ENCODE assay signal across 8 cellular contexts in genomic region chr14:68392393-68393085, GRCh38.
DNase-seq lines count a peak whose midpoint lies in the region; ATAC-seq and TF ChIP-seq lines count a peak whose summit lies in the region.

No MANE protein-coding gene starts in this region.

- H3K27ac ChIP-seq in HEK293 (ENCODE audit: extremely low read depth, low read depth, low read length) (no peak overlapping the region), adrenal gland (peak overlapping the region; percentile 31 to 84 (median 40)), gastrocnemius medialis (peak overlapping the region; percentile 32 to 60 (median 44))

- DNase-seq in adrenal gland (peak; percentile 48 to 77 (median 64)), left kidney (ENCODE audit: low read depth, low spot score) (peak; percentile 70), gastrocnemius medialis (peak; percentile 47 to 55), occipital lobe (lab: John Stamatoyannopoulos, UW) (no peak), SHP77 treated with DMSO at 0.1 percent for 48 hours (lab: John Stamatoyannopoulos, UW) (no peak), GM13977 (ENCODE audit: low spot score) (no peak), hepatic stellate cell (ENCODE audit: low spot score) (no peak)

- H3K4me3 ChIP-seq in HEK293 (ENCODE audit: low read depth, low read length) = no peak overlapping the region
- no peak overlapping the region for H3K4me3 ChIP-seq in adrenal gland
- no peak overlapping the region for H3K4me3 ChIP-seq in gastrocnemius medialis

- peaks cover 12% of the 10 kb centered on the region for H3K4me1 ChIP-seq in HEK293 (ENCODE audit: control insufficient read depth, insufficient read depth, low read length)
- H3K4me1 ChIP-seq in adrenal gland (replicated peaks in 1 of 2) = peaks cover 20 to 61% of the 10 kb centered on the region in 2 donors
- peaks cover 22 to 24% of the 10 kb centered on the region in 2 donors for H3K4me1 ChIP-seq in gastrocnemius medialis

- WGBS in adrenal gland, 4 donors = 60 to 77% (median 62%) methylated on average over 5 to 7 of the region's 7 CpGs

- POLR2A ChIA-PET in HEK293 (lab: Yijun Ruan, JAX) = no interaction called here

- H3K27me3 ChIP-seq in adrenal gland = no peaks in the 10 kb centered on the region
- H3K27me3 ChIP-seq in gastrocnemius medialis = no peaks in the 10 kb centered on the region

- ATAC-seq in gastrocnemius medialis = peak; percentile 24 to 55

- CTCF ChIA-PET in HEK293 (lab: Yijun Ruan, JAX) = interaction anchor here (0.5 kb wide), 1 partner anchor 17 kb away, joined by 3 read pairs; no protein-coding TSS in a partner anchor

- in situ Hi-C loops in gastrocnemius medialis (cut with MboI; ENCODE audit: low sequenced_read_pairs in 4 of 4) = no loop called here
- in situ Hi-C loops in GM13977 (cut with MboI; ENCODE audit: low pct_unique_long_range_greater_than_20kb, low sequenced_read_pairs, unreplicated experiment) = no loop called here

- no peak for TF ChIP-seq CTCF in HEK293 (tag by site-specific recombination; IDR thresholded peaks at IDR 0.05)
- no peak for TF ChIP-seq CTCF in adrenal gland (IDR thresholded peaks at IDR 0.05)
- no peak for TF ChIP-seq CTCF in gastrocnemius medialis (IDR thresholded peaks at IDR 0.05 in 4 of 5, conservative IDR thresholded peaks at IDR 0.05 in 1 of 5)
- TF ChIP-seq CTCF in GM13977 (IDR thresholded peaks at IDR 0.05; ENCODE audit: extremely low read depth, insufficient read depth, missing control alignments) = no peak

- no peak for TF ChIP-seq POLR2A in adrenal gland (IDR thresholded peaks at IDR 0.05)
- TF ChIP-seq POLR2A in gastrocnemius medialis (IDR thresholded peaks at IDR 0.05) = no peak

- H3K9me3 ChIP-seq in HEK293 (ENCODE audit: control insufficient read depth, insufficient read depth, low read depth, low read length) (no peaks in the 10 kb centered on the region), adrenal gland (replicated peaks in 1 of 3) (no peaks in the 10 kb centered on the region), gastrocnemius medialis (no peaks in the 10 kb centered on the region)

- H3K36me3 ChIP-seq in HEK293 (ENCODE audit: control insufficient read depth in 2 of 2, insufficient read depth in 1 of 2, low read length in 2 of 2) (no peaks in the 10 kb centered on the region), adrenal gland (replicated peaks in 1 of 2) (no peaks in the 10 kb centered on the region), gastrocnemius medialis (no peaks in the 10 kb centered on the region)

- intact Hi-C loops in adrenal gland (cut with DNase I) (loop anchor here in 1 of 2 donors (10.0 kb wide), 1 partner anchor 392 kb away; no protein-coding TSS in a partner anchor), gastrocnemius medialis (cut with DNase I; ENCODE audit: low total_unique reads) (loop anchor here (5.0 kb wide), 2 partner anchors 85 to 450 kb away; no protein-coding TSS in a partner anchor)

TF ChIP-seq in HEK293, 187 proteins besides CTCF, POLR2A, EP300 and RAD21:
- TF ChIP-seq TSHZ1 (tag by site-specific recombination; IDR thresholded peaks at IDR 0.05; ENCODE audit: borderline replicate concordance) = no peak
- TF ChIP-seq ZNF558 (tag by site-specific recombination; IDR thresholded peaks at IDR 0.05) = no peak
- no peak for TF ChIP-seq ZIC2 (tag by site-specific recombination; IDR thresholded peaks at IDR 0.05)
- no peak for TF ChIP-seq ZNF18 (tag by site-specific recombination; IDR thresholded peaks at IDR 0.05)
- TF ChIP-seq ZNF610 (tag by site-specific recombination; IDR thresholded peaks at IDR 0.05; ENCODE audit: borderline replicate concordance) = no peak
- no peak for TF ChIP-seq HOXA7 (CRISPR knock-in tag; IDR thresholded peaks at IDR 0.05; ENCODE audit: borderline replicate concordance)
- TF ChIP-seq ZNF521 (tag by site-specific recombination; IDR thresholded peaks at IDR 0.05) = no peak
- TF ChIP-seq ZNF639 (tag by site-specific recombination; IDR thresholded peaks at IDR 0.05) = no peak
- no peak for TF ChIP-seq ZNF2 (tag by site-specific recombination; IDR thresholded peaks at IDR 0.05)
- TF ChIP-seq WT1 (tag by site-specific recombination; IDR thresholded peaks at IDR 0.05) = no peak
- TF ChIP-seq ZBTB48 (tag by site-specific recombination; IDR thresholded peaks at IDR 0.05) = no peak
- peak; percentile 17; the same call in 1 of the 2 replicates for TF ChIP-seq ZFHX2 (tag by site-specific recombination; conservative IDR thresholded peaks at IDR 0.05)
- no peak for TF ChIP-seq AEBP2 (tag by site-specific recombination; IDR thresholded peaks at IDR 0.05; ENCODE audit: borderline replicate concordance)
- no peak for TF ChIP-seq ZNF248 (tag by site-specific recombination; IDR thresholded peaks at IDR 0.05)
- peak; percentile 85 for TF ChIP-seq SCRT2 (tag by site-specific recombination; IDR thresholded peaks at IDR 0.05)
- TF ChIP-seq ZNF341 (tag by site-specific recombination; IDR thresholded peaks at IDR 0.05; ENCODE audit: low read depth) = no peak

Comparison
In these comparisons a context has a peak if more than half of its experiments do, and no peak if none do; other contexts are left out.
1. DNase-seq: peak in adrenal gland (7 of 7), left kidney (single experiment) and gastrocnemius medialis (2 of 2); none in occipital lobe (single experiment), SHP77 treated with DMSO at 0.1 percent for 48 hours (single experiment), GM13977 (single experiment) and hepatic stellate cell (single experiment).